Comparison of ENCODE assay signal across 8 cellular contexts in genomic region chr11:14518820-14519219, GRCh38. TPM values are rescaled to one million over a fixed set of nuclear protein-coding genes. Genes with fewer than 3 reads are reported as not detected.
DNase-seq lines count a peak whose midpoint lies in the region; ATAC-seq and TF ChIP-seq lines count a peak whose summit lies in the region.

No MANE protein-coding gene starts in this region.

- no peak overlapping the region for H2BK120ac ChIP-seq in mesendoderm (ENCODE audit: low read depth, low read length)

- peak overlapping the region; percentile 76 for H3K4me2 ChIP-seq in mesendoderm (ENCODE audit: low read length)

- no peak overlapping the region for H2BK15ac ChIP-seq in mesendoderm (replicated peaks; ENCODE audit: low read depth)

- H3K9me3 ChIP-seq in left ventricle myocardium inferior (replicated peaks) = no peaks in the 10 kb centered on the region
- H3K9me3 ChIP-seq in uterus = no peaks in the 10 kb centered on the region

- no peaks in the 10 kb centered on the region for H3K27me3 ChIP-seq in left ventricle myocardium inferior (ENCODE audit: low read depth)
- no peaks in the 10 kb centered on the region for H3K27me3 ChIP-seq in mesendoderm (ENCODE audit: insufficient read depth, low read length, poor library complexity)
- H3K27me3 ChIP-seq in uterus = no peaks in the 10 kb centered on the region

- intact Hi-C loops in left ventricle myocardium inferior (cut with micrococcal nuclease) (no loop called here), Right ventricle myocardium inferior (cut with DNase I) (no loop called here), uterus (cut with DNase I; ENCODE audit: low total_unique reads) (no loop called here)

- no peak for DNase-seq in left ventricle myocardium inferior
- DNase-seq in Right ventricle myocardium inferior (ENCODE audit: missing footprints) = no peak
- no peak for DNase-seq in mesendoderm
- no peak for DNase-seq in uterus
- no peak for DNase-seq in NCI-H1048 (lab: John Stamatoyannopoulos, UW)
- no peak for DNase-seq in SHP77 treated with DMSO at 0.1 percent for 48 hours (lab: John Stamatoyannopoulos, UW)

- peaks cover 4% of the 10 kb centered on the region for H3K27me3 Mint-ChIP-seq in brain

- peak overlapping the region; percentile 45 for H3K56ac ChIP-seq in mesendoderm (ENCODE audit: low read length)

- H3K9ac ChIP-seq in mesendoderm (ENCODE audit: low read length) = peak overlapping the region; percentile 98

- peaks cover 14% of the 10 kb centered on the region for H3K79me2 ChIP-seq in mesendoderm (ENCODE audit: control insufficient read depth, insufficient read depth, low read length)

- H3K4me1 Mint-ChIP-seq in brain = peaks cover 34% of the 10 kb centered on the region

- WGBS in mesendoderm (ENCODE audit: extremely low coverage, insufficient coverage, low lambda C conversion rate) = 100% methylated on average over 2 of the region's 3 CpGs

- TF ChIP-seq POLR2A in uterus (IDR thresholded peaks at IDR 0.05) = no peak

- H3K18ac ChIP-seq in mesendoderm (ENCODE audit: low read length) = no peak overlapping the region

- H3K9me3 Mint-ChIP-seq in brain = no peaks in the 10 kb centered on the region

- H3K27ac ChIP-seq in left ventricle myocardium inferior (replicated peaks) = peak overlapping the region; percentile 92
- H3K27ac ChIP-seq in mesendoderm (ENCODE audit: low read depth, low read length) = no peak overlapping the region
- H3K27ac ChIP-seq in uterus = peak overlapping the region; percentile 83

- H3K36me3 ChIP-seq in left ventricle myocardium inferior = peaks cover 44% of the 10 kb centered on the region
- H3K36me3 ChIP-seq in mesendoderm (ENCODE audit: control insufficient read depth, insufficient read depth, low read length) = no peaks in the 10 kb centered on the region
- no peaks in the 10 kb centered on the region for H3K36me3 ChIP-seq in uterus

- H3K4me1 ChIP-seq in left ventricle myocardium inferior = peaks cover 38% of the 10 kb centered on the region
- H3K4me1 ChIP-seq in mesendoderm (ENCODE audit: control insufficient read depth, low read depth, low read length) = no peaks in the 10 kb centered on the region
- peaks cover 4 to 6% of the 10 kb centered on the region in 2 donors for H3K4me1 ChIP-seq in uterus

- no peak overlapping the region for H3K4ac ChIP-seq in mesendoderm (ENCODE audit: low read depth, low read length)

- peaks cover 33% of the 10 kb centered on the region for H3K36me3 Mint-ChIP-seq in brain

- peaks cover 6% of the 10 kb centered on the region for H3K79me1 ChIP-seq in mesendoderm (ENCODE audit: low read length)

- peak overlapping the region; percentile 91 to 96 (median 95) for H3K4me3 Mint-ChIP-seq in brain

- no peak overlapping the region for H2BK5ac ChIP-seq in mesendoderm (ENCODE audit: low read length)

- H3K4me3 ChIP-seq in left ventricle myocardium inferior (peak overlapping the region; percentile 88), mesendoderm (ENCODE audit: low read length) (peak overlapping the region; percentile 6), uterus (peak overlapping the region; percentile 72 to 87)

- H4K5ac ChIP-seq in mesendoderm (ENCODE audit: low read length) = no peak overlapping the region

- no peak overlapping the region for H2AK5ac ChIP-seq in mesendoderm (ENCODE audit: low read length)

- H3K23ac ChIP-seq in mesendoderm (ENCODE audit: low read length) = no peak overlapping the region

- H3K27ac Mint-ChIP-seq in brain = peak overlapping the region; percentile 93 to 99 (median 98)

- ATAC-seq in Right ventricle myocardium inferior (no peak), GM19324 (IDR thresholded peaks at IDR 0.05; ENCODE audit: low FRiP score, unreplicated experiment) (no peak)

- TF ChIP-seq CTCF in left ventricle myocardium inferior (IDR thresholded peaks at IDR 0.05; ENCODE audit: borderline replicate concordance) (no peak), brain (conservative IDR thresholded peaks at IDR 0.05) (no peak), uterus (IDR thresholded peaks at IDR 0.05) (no peak)

- H4K8ac ChIP-seq in mesendoderm (ENCODE audit: low read depth, low read length) = no peak overlapping the region

RNA-seq across cellular contexts. Expression of gene PSMA1, which starts 1.4 kb away (rescaled TPM):
- total RNA-seq in left ventricle myocardium inferior = 128 TPM
- total RNA-seq in Right ventricle myocardium inferior = 117 TPM
- 58.6 TPM for polyA plus RNA-seq in brain (ENCODE audit: insufficient read depth, low read depth, low replicate concordance)
- polyA plus RNA-seq in mesendoderm (2013, experiment 1 of 2) = 282 TPM
- polyA plus RNA-seq in mesendoderm (2013, experiment 2 of 2) = 280 TPM
- total RNA-seq in uterus = 100 to 1,000 TPM in 3 of 4 donors, 10 to 100 TPM in 1; 81.7 to 213 (median 126) TPM

RNA-seq across cellular contexts. Expression of gene COPB1, which starts 19.2 kb away (rescaled TPM):
- total RNA-seq in left ventricle myocardium inferior (45.8 TPM), Right ventricle myocardium inferior (42.1 TPM), uterus (100 to 1,000 TPM in 2 of 4 donors, 10 to 100 TPM in 2; 73.3 to 279 (median 94.8) TPM)
- polyA plus RNA-seq in brain (ENCODE audit: insufficient read depth, low read depth, low replicate concordance) = 23.1 TPM
- 61.2 TPM for polyA plus RNA-seq in mesendoderm (2013, experiment 1 of 2)
- polyA plus RNA-seq in mesendoderm (2013, experiment 2 of 2) = 60.4 TPM

Comparison
In these comparisons a context has a peak if more than half of its experiments do, and no peak if none do; other contexts are left out.
1. H3K4me3 ChIP-seq: peak in every context shown above with its lines; median percentile 88 in left ventricle myocardium inferior; 80 in uterus; 6 in mesendoderm.